ENCODE assay signal across 8 cellular contexts in genomic region chr16:57045694-57046381, GRCh38. TPM values are rescaled to one million over a fixed set of nuclear protein-coding genes. Genes with fewer than 3 reads are reported as not detected.
DNase-seq lines count a peak whose midpoint lies in the region; ATAC-seq, FAIRE-seq and TF ChIP-seq lines count a peak whose summit lies in the region.

No MANE protein-coding gene starts in this region.

- no peaks in the 10 kb centered on the region for H3K27me3 Mint-ChIP-seq in activated T-helper 2 cell treated with anti-CD3 and anti-CD28 coated beads, Interferon-gamma antibody, Interleukin-2, Interleukin-4, amounts not matched to agents 10 μg/mL and 5 μg/mL and 100 μg/mL, durations not matched to agents 14 hours and 24 hours and 36 hours (ENCODE audit: low read depth)

- DNase-seq in Kasumi-1 (lab: John Stamatoyannopoulos, UW) (peak; percentile 47 to 54), foreskin melanocyte (peak; percentile 24), OCI-M2 (lab: John Stamatoyannopoulos, UW; ENCODE audit: unreplicated experiment) (no peak)
- DNase-seq in activated T-helper 2 cell treated with anti-CD3 and anti-CD28 coated beads, Interferon-gamma antibody, Interleukin-2, Interleukin-4, amounts not matched to agents 10 μg/mL and 5 μg/mL and 100 μg/mL, durations not matched to agents 14 hours and 24 hours and 36 hours (ENCODE audit: low spot score): no peak

- H3K36me3 ChIP-seq in neutrophil: peaks cover 78% of the 10 kb centered on the region

- TF ChIP-seq CTCF in neutrophil (IDR thresholded peaks at IDR 0.05): peak; percentile 33

- H3K4me1 ChIP-seq in neutrophil (ENCODE audit: control insufficient read depth in 1 of 2, insufficient read depth in 1 of 2, low read depth in 1 of 2, low read length in 1 of 2): peaks cover 54 to 58% of the 10 kb centered on the region in 2 experiments

- H3K4me3 Mint-ChIP-seq in activated T-helper 2 cell treated with anti-CD3 and anti-CD28 coated beads, Interferon-gamma antibody, Interleukin-2, Interleukin-4, amounts not matched to agents 10 μg/mL and 5 μg/mL and 100 μg/mL, durations not matched to agents 14 hours and 24 hours and 36 hours (ENCODE audit: low read depth): no peak overlapping the region

- H3K27ac Mint-ChIP-seq in activated T-helper 2 cell treated with anti-CD3 and anti-CD28 coated beads, Interferon-gamma antibody, Interleukin-2, Interleukin-4, amounts not matched to agents 10 μg/mL and 5 μg/mL and 100 μg/mL, durations not matched to agents 14 hours and 24 hours and 36 hours: peak overlapping the region; percentile 58

- peak overlapping the region; percentile 87 for H3K27ac ChIP-seq in neutrophil

- no peaks in the 10 kb centered on the region for H3K9me3 Mint-ChIP-seq in activated T-helper 2 cell treated with anti-CD3 and anti-CD28 coated beads, Interferon-gamma antibody, Interleukin-2, Interleukin-4, amounts not matched to agents 10 μg/mL and 5 μg/mL and 100 μg/mL, durations not matched to agents 14 hours and 24 hours and 36 hours

- no peaks in the 10 kb centered on the region for H3K27me3 ChIP-seq in neutrophil

- H3K36me3 Mint-ChIP-seq in activated T-helper 2 cell treated with anti-CD3 and anti-CD28 coated beads, Interferon-gamma antibody, Interleukin-2, Interleukin-4, amounts not matched to agents 10 μg/mL and 5 μg/mL and 100 μg/mL, durations not matched to agents 14 hours and 24 hours and 36 hours (ENCODE audit: low read depth): peaks cover 82% of the 10 kb centered on the region

- ATAC-seq in GM18873 (IDR thresholded peaks at IDR 0.05; ENCODE audit: low FRiP score, unreplicated experiment) (no peak), HG02870 (IDR thresholded peaks at IDR 0.05; ENCODE audit: unreplicated experiment) (no peak)

- peaks cover 37% of the 10 kb centered on the region for H3K4me1 Mint-ChIP-seq in activated T-helper 2 cell treated with anti-CD3 and anti-CD28 coated beads, Interferon-gamma antibody, Interleukin-2, Interleukin-4, amounts not matched to agents 10 μg/mL and 5 μg/mL and 100 μg/mL, durations not matched to agents 14 hours and 24 hours and 36 hours (ENCODE audit: low read depth)

- intact Hi-C loops in activated T-helper 2 cell treated with anti-CD3 and anti-CD28 coated beads, Interferon-gamma antibody, Interleukin-2, Interleukin-4, amounts not matched to agents 10 μg/mL and 5 μg/mL and 100 μg/mL, durations not matched to agents 14 hours and 24 hours and 36 hours (cut with micrococcal nuclease): no loop called here

- peak; percentile 60 for FAIRE-seq in G401.6 (lab: Jason Lieb, UNC)

- H3K4me3 ChIP-seq in neutrophil (ENCODE audit: low read depth in 1 of 2, low read length in 1 of 2): peak overlapping the region; percentile 19 to 33

- no peaks in the 10 kb centered on the region for H3K9me3 ChIP-seq in neutrophil

RNA-seq across cellular contexts. Expression of gene CPNE2, which starts 46.5 kb away (rescaled TPM):
- total RNA-seq in activated T-helper 2 cell treated with anti-CD3 and anti-CD28 coated beads, Interferon-gamma antibody, Interleukin-2, Interleukin-4, amounts not matched to agents 10 μg/mL and 5 μg/mL and 100 μg/mL, durations not matched to agents 14 hours and 24 hours and 36 hours: 7.6 and 9.9 TPM in 2 replicates

RNA-seq across cellular contexts. Expression of gene NLRC5, which starts 56.5 kb away (rescaled TPM):
- 166 and 169 TPM in 2 replicates for total RNA-seq in activated T-helper 2 cell treated with anti-CD3 and anti-CD28 coated beads, Interferon-gamma antibody, Interleukin-2, Interleukin-4, amounts not matched to agents 10 μg/mL and 5 μg/mL and 100 μg/mL, durations not matched to agents 14 hours and 24 hours and 36 hours

Comparison
In these comparisons a context has a peak if more than half of its experiments do, and no peak if none do; other contexts are left out.
1. DNase-seq: peak in Kasumi-1 (2 of 2) and foreskin melanocyte (single experiment); none in activated T-helper 2 cell treated with anti-CD3 and anti-CD28 coated beads, Interferon-gamma antibody, Interleukin-2, Interleukin-4, amounts not matched to agents 10 μg/mL and 5 μg/mL and 100 μg/mL, durations not matched to agents 14 hours and 24 hours and 36 hours (single experiment) and OCI-M2 (single experiment).